ENCODE assay signal across 9 cellular contexts in genomic region chr12:98352218-98352811, GRCh38.
DNase-seq lines count a peak whose midpoint lies in the region; ATAC-seq and TF ChIP-seq lines count a peak whose summit lies in the region.
"Had no signal": no experiment of that assay in that cellular context is flagged by ENCODE, and none has a peak within 500 bp of the region (broad histone marks: within the 10 kb centered on the region; RNA-seq: fewer than 3 reads in every experiment).

No MANE protein-coding gene starts in this region.

- H3K18ac ChIP-seq in H9 (ENCODE audit: insufficient read length, low read depth, low read length), result no peak overlapping the region

- no peak overlapping the region for H4K8ac ChIP-seq in H9 (replicated peaks; ENCODE audit: insufficient read length, low read depth, low read length)

- no peaks in the 10 kb centered on the region for H3K36me3 Mint-ChIP-seq in chondrocyte (ENCODE audit: low read depth)
- H3K36me3 Mint-ChIP-seq in H9 (ENCODE audit: insufficient read depth in 1 of 3, low read depth in 3 of 3), result no peaks in the 10 kb centered on the region

- no peak overlapping the region for H3K27ac ChIP-seq in H9 (ENCODE audit: insufficient read length, low read depth, low read length)

- H2BK5ac ChIP-seq in H9 (ENCODE audit: insufficient read length, low read length), result no peak overlapping the region

- H3K4me3 Mint-ChIP-seq in chondrocyte (ENCODE audit: unreplicated experiment) (no peak overlapping the region), H9 (no peak overlapping the region)

- ATAC-seq in GM18867 (IDR thresholded peaks at IDR 0.05; ENCODE audit: unreplicated experiment) (peak; percentile 66), GM18907 (IDR thresholded peaks at IDR 0.05; ENCODE audit: unreplicated experiment) (no peak)

- H3K27me3 ChIP-seq in H9 (ENCODE audit: insufficient read depth, low read length), result no peaks in the 10 kb centered on the region

- no peak overlapping the region for H4K5ac ChIP-seq in H9 (ENCODE audit: insufficient read length, low read depth, low read length)

- no peak overlapping the region for H3T11ph ChIP-seq in H9 (ENCODE audit: low read length)

- no peaks in the 10 kb centered on the region for H3K9me3 ChIP-seq in H9 (ENCODE audit: control insufficient read depth, low read depth, low read length)

- no peak overlapping the region for H3K23ac ChIP-seq in H9 (ENCODE audit: insufficient read length, low read depth, low read length)

- no peak overlapping the region for H3K9ac ChIP-seq in H9 (ENCODE audit: extremely low read depth, insufficient read length, low read length)

- H3K4me1 ChIP-seq in H9 (ENCODE audit: insufficient read depth, low read length), result peaks cover 6% of the 10 kb centered on the region; the same call in 1 of the 2 replicates

- H3K14ac ChIP-seq in H9 (ENCODE audit: insufficient read depth, low read length), result no peak overlapping the region

- H2BK15ac ChIP-seq in H9 (ENCODE audit: low read depth, low read length), result no peak overlapping the region

- no peak overlapping the region for H2BK12ac ChIP-seq in H9 (ENCODE audit: insufficient read length, low read depth, low read length)

- H3K23me2 ChIP-seq in H9 (ENCODE audit: insufficient read length, low read depth, low read length, poor library complexity, severe bottlenecking), result no peaks in the 10 kb centered on the region

- H3K9me3 Mint-ChIP-seq in chondrocyte (ENCODE audit: low read depth), result no peaks in the 10 kb centered on the region
- H3K9me3 Mint-ChIP-seq in H9, result no peaks in the 10 kb centered on the region

- H3K27ac Mint-ChIP-seq in chondrocyte (ENCODE audit: unreplicated experiment), result peak overlapping the region; percentile 60
- no peak overlapping the region; a peak in 1 of 7 replicates for H3K27ac Mint-ChIP-seq in H9

- H3K4me1 Mint-ChIP-seq in chondrocyte (ENCODE audit: low read depth), result peaks cover 20% of the 10 kb centered on the region
- peaks cover 0 to 6% of the 10 kb centered on the region in 2 experiments; a peak in 2 of 4 replicates for H3K4me1 Mint-ChIP-seq in H9

- H3K27me3 Mint-ChIP-seq in chondrocyte (ENCODE audit: low read depth) (no peaks in the 10 kb centered on the region), H9 (ENCODE audit: low read depth) (no peaks in the 10 kb centered on the region)

- no peak overlapping the region for H3K4me2 ChIP-seq in H9 (ENCODE audit: insufficient read depth, insufficient read length, low read length)

- no peak overlapping the region for H3K4ac ChIP-seq in H9 (ENCODE audit: low read depth, low read length)

- TF ChIP-seq CTCF in chondrocyte (IDR thresholded peaks at IDR 0.05), result no peak
- TF ChIP-seq CTCF in H9 (conservative IDR thresholded peaks at IDR 0.05), result no peak

- H4K20me1 ChIP-seq in H9 (ENCODE audit: control insufficient read depth, insufficient read depth, insufficient read length), result no peaks in the 10 kb centered on the region

- no peak overlapping the region for H2AFZ ChIP-seq in H9 (ENCODE audit: low read length)

- peak; percentile 88 for DNase-seq in A172 (ENCODE audit: low spot score)
- DNase-seq in HK-2 (ENCODE audit: unreplicated experiment), result peak; percentile 28
- no peak for DNase-seq in chondrocyte (ENCODE audit: low spot score)
- no peak for DNase-seq in NCI-H2171 treated with DMSO at 0.1 percent for 48 hours (lab: John Stamatoyannopoulos, UW)
- no peak for DNase-seq in H9
- DNase-seq in DMS79 treated with DMSO at 0.1 percent for 48 hours (lab: John Stamatoyannopoulos, UW), result no peak
- DNase-seq: Karpas-422 had no signal

- no peaks in the 10 kb centered on the region for H3K79me1 ChIP-seq in H9 (ENCODE audit: insufficient read depth, low read depth, low read length, poor library complexity, severe bottlenecking)

- no CpG with 5 or more reads among the region's 4 CpGs for WGBS in H9 (ENCODE audit: extremely low coverage, insufficient read length, low lambda C conversion rate)

- no peak overlapping the region for H3K56ac ChIP-seq in H9 (ENCODE audit: insufficient read length, low read depth, low read length)

- no peaks in the 10 kb centered on the region for H3K79me2 ChIP-seq in H9 (ENCODE audit: insufficient read depth, low read length)

- H2BK20ac ChIP-seq in H9 (ENCODE audit: low read depth, low read length, poor library complexity, severe bottlenecking), result no peak overlapping the region

- no peak overlapping the region for H2BK120ac ChIP-seq in H9 (ENCODE audit: low read depth, low read length, poor library complexity, severe bottlenecking)

- H4K91ac ChIP-seq in H9 (ENCODE audit: insufficient read length, low read depth, low read length), result no peak overlapping the region

- H2AK5ac ChIP-seq in H9 (ENCODE audit: insufficient read length, low read length), result no peak overlapping the region

Comparison
In these comparisons a context has a peak if more than half of its experiments do, and no peak if none do; other contexts are left out.
1. DNase-seq: peak in A172 (single experiment) and HK-2 (single experiment); none in chondrocyte (single experiment), NCI-H2171 treated with DMSO at 0.1 percent for 48 hours (single experiment), H9 (single experiment) and DMS79 treated with DMSO at 0.1 percent for 48 hours (single experiment).